Comparison of ENCODE assay signal across 8 cellular contexts in the genomic region with DNA sequence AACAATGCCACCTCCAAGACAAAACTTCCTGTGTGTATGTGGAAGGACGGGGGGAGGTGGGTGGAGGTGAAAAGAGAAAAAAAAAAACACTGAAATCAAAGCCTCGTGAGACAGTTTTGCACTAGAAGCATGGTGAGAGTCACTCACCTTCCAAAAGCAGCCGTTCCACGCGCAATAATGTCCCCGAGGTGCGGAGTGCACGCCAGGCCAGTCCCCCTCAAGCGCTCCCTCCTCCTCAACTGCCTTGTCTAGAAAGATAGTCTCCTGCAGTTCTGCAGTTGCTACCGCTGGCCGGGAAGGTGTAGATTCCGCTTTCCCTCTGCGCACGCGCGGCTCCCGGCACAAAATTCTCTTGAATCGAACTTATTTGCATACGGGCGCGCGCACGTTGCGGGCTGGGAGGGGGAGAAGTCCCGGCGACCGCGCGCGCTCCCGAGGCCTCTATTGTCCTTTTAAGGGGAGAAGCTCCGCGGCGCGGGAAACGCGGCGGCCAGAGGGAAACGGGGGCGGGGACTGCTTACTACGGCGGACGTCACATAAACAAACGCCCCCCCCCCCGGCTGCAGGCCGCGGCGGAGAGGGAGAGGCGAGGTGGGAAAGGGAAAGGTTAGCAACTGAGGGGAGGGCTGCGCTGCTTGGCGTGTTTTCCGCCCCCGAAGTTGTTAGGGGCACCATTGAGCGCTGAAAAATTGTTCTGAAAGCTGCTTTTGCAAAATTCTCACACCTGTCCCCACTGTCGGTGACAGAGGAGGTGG. TPM values are rescaled to one million over a fixed set of nuclear protein-coding genes. Genes with fewer than 3 reads are reported as not detected.
DNase-seq lines count a peak whose midpoint lies in the region; ATAC-seq and TF ChIP-seq lines count a peak whose summit lies in the region.

A gene with protein sequence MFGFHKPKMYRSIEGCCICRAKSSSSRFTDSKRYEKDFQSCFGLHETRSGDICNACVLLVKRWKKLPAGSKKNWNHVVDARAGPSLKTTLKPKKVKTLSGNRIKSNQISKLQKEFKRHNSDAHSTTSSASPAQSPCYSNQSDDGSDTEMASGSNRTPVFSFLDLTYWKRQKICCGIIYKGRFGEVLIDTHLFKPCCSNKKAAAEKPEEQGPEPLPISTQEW (minus strand): TSS at position 274 of the 755 bp plus-strand sequence. CDS start 27,946 bp downstream, outside the sequence.

- DNase-seq in NCI-H1092 treated with DMSO at 0.1 percent for 48 hours (lab: John Stamatoyannopoulos, UW): peak; percentile 99
- peak; percentile 62 for DNase-seq in SKM-1 (lab: John Stamatoyannopoulos, UW; ENCODE audit: unreplicated experiment)
- peak; percentile 98 for DNase-seq in activated naive CD4-positive, alpha-beta T cell treated with anti-CD3 and anti-CD28 coated beads, Interleukin-2, amount 50 U/mL, for 72 hours (ENCODE audit: low spot score in 2 of 2)
- peak; percentile 99 for DNase-seq in glomerular visceral epithelial cell (ENCODE audit: extremely low spot score)
- DNase-seq in omental fat pad (ENCODE audit: low spot score): peak; percentile 97
- DNase-seq in testis: peak; percentile 100

- no peaks in the 10 kb centered on the region for H3K4me1 ChIP-seq in testis

- H3K27ac Mint-ChIP-seq in activated naive CD4-positive, alpha-beta T cell treated with anti-CD3 and anti-CD28 coated beads, Interleukin-2, amount 50 U/mL, for 72 hours: peak within 1 kb of the TSS; percentile 97 to 99

- TF ChIP-seq CTCF in omental fat pad (IDR thresholded peaks at IDR 0.05) (no peak), testis (IDR thresholded peaks at IDR 0.05) (no peak)

- no peaks in the 10 kb centered on the region for H3K36me3 ChIP-seq in testis (ENCODE audit: low read depth, missing control alignments)

- peak within 1 kb of the TSS; percentile 84 for H3K4me3 ChIP-seq in GM08714 (ENCODE audit: low read length)
- peak within 1 kb of the TSS; percentile 74 to 81 for H3K4me3 ChIP-seq in testis

- TF ChIP-seq POLR2A in testis (IDR thresholded peaks at IDR 0.05): peak; percentile 76

- no peaks in the 10 kb centered on the region for H3K9me3 ChIP-seq in testis

- peak; percentile 54 for ATAC-seq in HG02610 (IDR thresholded peaks at IDR 0.05; ENCODE audit: unreplicated experiment)
- ATAC-seq in activated naive CD4-positive, alpha-beta T cell treated with anti-CD3 and anti-CD28 coated beads, Interleukin-2, amount 50 U/mL, for 72 hours: peak; percentile 62 to 69
- ATAC-seq in omental fat pad (ENCODE audit: low FRiP score): peak; percentile 88

- no peaks in the 10 kb centered on the region for H3K27me3 ChIP-seq in testis

- WGBS in testis, 2 donors: 0% methylated on average over 45 to 55 of the region's 55 CpGs

- intact Hi-C loops in testis (cut with DNase I; ENCODE audit: low total_unique reads): no loop called here

- peaks cover 21 to 36% of the 10 kb centered on the region in 2 donors for H3K36me3 Mint-ChIP-seq in activated naive CD4-positive, alpha-beta T cell treated with anti-CD3 and anti-CD28 coated beads, Interleukin-2, amount 50 U/mL, for 72 hours

- H3K9me3 Mint-ChIP-seq in activated naive CD4-positive, alpha-beta T cell treated with anti-CD3 and anti-CD28 coated beads, Interleukin-2, amount 50 U/mL, for 72 hours: no peaks in the 10 kb centered on the region

- peak within 1 kb of the TSS; percentile 90 to 95 for H3K27ac ChIP-seq in testis

RNA-seq across cellular contexts. Expression of the gene that starts here (rescaled TPM):
- total RNA-seq in activated naive CD4-positive, alpha-beta T cell treated with anti-CD3 and anti-CD28 coated beads, Interleukin-2, amount 50 U/mL, for 72 hours: 100 to 1,000 TPM; 162 to 190 TPM
- total RNA-seq in omental fat pad (10 to 100 TPM; 15.8 to 62.7 (median 25.6) TPM), testis (10 to 100 TPM; 45.2 to 46.8 TPM)
- 47.9 TPM for polyA plus RNA-seq in testis (ENCODE audit: insufficient read depth, low read depth, low replicate concordance)

Comparison
In these comparisons a context has a peak if more than half of its experiments do, and no peak if none do; other contexts are left out.
1. Peak in every context shown above with its lines: DNase-seq, ATAC-seq, H3K4me3 ChIP-seq and H3K27ac ChIP-seq.